ENCODE assay signal across 22 cellular contexts in the genomic region with DNA sequence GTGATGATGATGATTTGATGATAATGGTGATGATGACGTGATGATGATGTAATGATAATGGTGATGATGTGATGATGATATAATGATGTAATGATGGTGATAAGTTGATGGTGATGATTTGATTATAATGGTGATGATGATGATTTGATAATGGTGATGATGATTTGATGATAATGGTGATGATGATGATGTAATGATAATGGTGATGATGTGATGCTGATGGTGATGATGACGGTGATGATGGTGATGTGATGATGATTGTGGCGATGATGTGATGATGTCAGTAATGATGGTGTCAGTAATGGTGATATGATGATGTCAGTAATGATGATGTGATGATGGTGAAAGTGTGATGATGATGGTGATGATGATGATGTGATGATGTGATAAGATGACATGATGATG.
A peak's percentile ranks its signal among the peaks of the same experiment; 100 is the strongest.
DNase-seq lines count a peak whose midpoint lies in the region; ATAC-seq, FAIRE-seq and TF ChIP-seq lines count a peak whose summit lies in the region.
"Had no signal": no experiment of that assay in that cellular context is flagged by ENCODE, and none has a peak within 500 bp of the region (broad histone marks: within the 10 kb centered on the region; RNA-seq: fewer than 3 reads in every experiment).

No MANE protein-coding gene starts in this region.

- TF ChIP-seq POLR2A in HepG2 (IDR thresholded peaks at IDR 0.05; ENCODE audit: insufficient read depth in 1 of 2, low read depth in 2 of 2, low read length in 2 of 2): no peak
- TF ChIP-seq POLR2A in right lobe of liver (IDR thresholded peaks at IDR 0.05): no peak
- no peak for TF ChIP-seq POLR2A in stomach (IDR thresholded peaks at IDR 0.05)

- H3K79me2 ChIP-seq in HepG2 (ENCODE audit: insufficient read depth, low read length): no peaks in the 10 kb centered on the region
- no peaks in the 10 kb centered on the region for H3K79me2 ChIP-seq in astrocyte (ENCODE audit: insufficient read depth, low read length)

- no TSS peak for BruUV-seq in HepG2 (replicated peaks; lab: Mats Ljungman, UMichigan)

- intact Hi-C loops in HepG2 (cut with micrococcal nuclease; ENCODE audit: unreplicated experiment) (no loop called here), right lobe of liver (cut with DNase I) (no loop called here), stomach (cut with DNase I; ENCODE audit: low total_unique reads) (no loop called here)

- H3K4me1 ChIP-seq in HepG2 (ENCODE audit: insufficient read depth, low read length): no peaks in the 10 kb centered on the region
- H3K4me1 ChIP-seq in right lobe of liver: no peaks in the 10 kb centered on the region
- no peaks in the 10 kb centered on the region for H3K4me1 ChIP-seq in astrocyte (ENCODE audit: insufficient read depth, low read length)
- H3K4me1 ChIP-seq in stomach: no peaks in the 10 kb centered on the region
- H3K4me1 ChIP-seq: BLaER1, Caco-2, HAP-1 had no signal

- no peak for DNase-seq in HepG2 (ENCODE audit: low spot score)
- DNase-seq in right lobe of liver: no peak
- no peak for DNase-seq in astrocyte (ENCODE audit: low read depth)
- no peak for DNase-seq in bronchial epithelial cell (ENCODE audit: low read depth)
- DNase-seq in stomach: no peak
- no peak for DNase-seq in chondrocyte (ENCODE audit: low spot score)
- no peak for DNase-seq in HFFc6
- DNase-seq in NCI-H510A treated with DMSO at 0.1 percent for 48 hours (lab: John Stamatoyannopoulos, UW): no peak
- DNase-seq: Caco-2; CD4-positive, CD25-positive, alpha-beta regulatory T cell; CD8-positive, alpha-beta T cell; DMS153; DND-41 had no signal

- no peaks in the 10 kb centered on the region for H3K27me3 ChIP-seq in HepG2 (ENCODE audit: control insufficient read depth in 1 of 2, insufficient read depth in 2 of 2, low read length in 2 of 2)
- no peaks in the 10 kb centered on the region for H3K27me3 ChIP-seq in right lobe of liver
- H3K27me3 ChIP-seq in astrocyte (ENCODE audit: insufficient read depth, low read length): no peaks in the 10 kb centered on the region
- H3K27me3 ChIP-seq in bronchial epithelial cell (ENCODE audit: control insufficient read depth, insufficient read depth, low read length): no peaks in the 10 kb centered on the region
- peaks cover 0 to under 1% (median 0%) of the 10 kb centered on the region in 3 donors for H3K27me3 ChIP-seq in stomach
- H3K27me3 ChIP-seq: BLaER1 had no signal

- H3K9ac ChIP-seq in HepG2 (ENCODE audit: insufficient read depth, low read depth, low read length) (no peak overlapping the region), astrocyte (ENCODE audit: low read length) (no peak overlapping the region)
- H3K9ac ChIP-seq: BLaER1 had no signal

- TF ChIP-seq EP300 in HepG2 (IDR thresholded peaks at IDR 0.05; ENCODE audit: low read depth in 2 of 2, low read length in 2 of 2) (no peak), HepG2 (CRISPR knock-in tag; IDR thresholded peaks at IDR 0.05; ENCODE audit: borderline replicate concordance) (no peak), stomach (IDR thresholded peaks at IDR 0.05) (no peak)

- H3K36me3 ChIP-seq in HepG2 (replicated peaks in 1 of 2; ENCODE audit: control insufficient read depth in 1 of 2, insufficient read depth in 2 of 2, low read length in 2 of 2) (no peaks in the 10 kb centered on the region), right lobe of liver (no peaks in the 10 kb centered on the region), astrocyte (ENCODE audit: insufficient read depth, low read length) (no peaks in the 10 kb centered on the region), bronchial epithelial cell (ENCODE audit: control insufficient read depth, insufficient read depth, low read length) (no peaks in the 10 kb centered on the region), stomach (no peaks in the 10 kb centered on the region)
- H3K36me3 ChIP-seq: BLaER1, HAP-1 had no signal

- H3K27me3 Mint-ChIP-seq in astrocyte (ENCODE audit: low read depth, unreplicated experiment) (peaks cover 27% of the 10 kb centered on the region), chondrocyte (ENCODE audit: low read depth) (no peaks in the 10 kb centered on the region), HFFc6 (ENCODE audit: insufficient read depth) (peaks cover 2% of the 10 kb centered on the region; the same call in 1 of the 2 replicates)
- H3K27me3 Mint-ChIP-seq: B cell; CD4-positive, CD25-positive, alpha-beta regulatory T cell had no signal

- no peak for TF ChIP-seq CTCF in HepG2 (CRISPR knock-in tag; IDR thresholded peaks at IDR 0.05)
- TF ChIP-seq CTCF in right lobe of liver (IDR thresholded peaks at IDR 0.05): no peak
- no peak for TF ChIP-seq CTCF in astrocyte (IDR thresholded peaks at IDR 0.05; ENCODE audit: insufficient read depth, low read depth, low read length)
- no peak for TF ChIP-seq CTCF in bronchial epithelial cell (IDR thresholded peaks at IDR 0.05; ENCODE audit: insufficient read depth, low read length, severe bottlenecking)
- TF ChIP-seq CTCF in stomach (IDR thresholded peaks at IDR 0.05): no peak
- TF ChIP-seq CTCF in chondrocyte (IDR thresholded peaks at IDR 0.05): no peak
- TF ChIP-seq CTCF in HFFc6 (IDR thresholded peaks at IDR 0.05): no peak

- no peak overlapping the region for H3K4me3 Mint-ChIP-seq in astrocyte (ENCODE audit: unreplicated experiment)
- H3K4me3 Mint-ChIP-seq in chondrocyte (ENCODE audit: unreplicated experiment): no peak overlapping the region
- no peak overlapping the region for H3K4me3 Mint-ChIP-seq in HFFc6
- H3K4me3 Mint-ChIP-seq: B cell; CD4-positive, CD25-positive, alpha-beta regulatory T cell; CD8-positive, alpha-beta T cell; GM23338 had no signal

- FAIRE-seq in HepG2 (lab: Jason Lieb, UNC) (no peak), astrocyte (lab: Jason Lieb, UNC) (peak; percentile 34), bronchial epithelial cell (lab: Jason Lieb, UNC) (peak; percentile 92)
- FAIRE-seq: A204.1, G401.6, GM18507 had no signal

- H3K27ac ChIP-seq in HepG2 (ENCODE audit: extremely low read length, insufficient read depth, low read length) (no peak overlapping the region), right lobe of liver (no peak overlapping the region), astrocyte (ENCODE audit: low read depth, low read length) (no peak overlapping the region), stomach (no peak overlapping the region)
- H3K27ac ChIP-seq: 22Rv1, BLaER1, C4-2B had no signal

- H4K20me1 ChIP-seq in HepG2 (ENCODE audit: insufficient read depth, low read length) (no peaks in the 10 kb centered on the region), astrocyte (ENCODE audit: insufficient read depth, low read length) (no peaks in the 10 kb centered on the region)
- H4K20me1 ChIP-seq: BLaER1 had no signal

- H3K4me3 ChIP-seq in HepG2 (replicated peaks in 1 of 3; ENCODE audit: insufficient read depth in 1 of 3, low read depth in 2 of 3, low read length in 3 of 3): no peak overlapping the region
- H3K4me3 ChIP-seq in right lobe of liver: no peak overlapping the region
- no peak overlapping the region for H3K4me3 ChIP-seq in astrocyte (ENCODE audit: insufficient read depth, low read depth, low read length)
- H3K4me3 ChIP-seq in bronchial epithelial cell (ENCODE audit: low read depth, low read length): no peak overlapping the region
- no peak overlapping the region for H3K4me3 ChIP-seq in stomach
- H3K4me3 ChIP-seq: BLaER1, GM23338, HAP-1 had no signal

- ATAC-seq in HepG2: no peak
- ATAC-seq in right lobe of liver: no peak
- ATAC-seq: CD8-positive, alpha-beta T cell; GM23338 had no signal

- CTCF ChIA-PET in HepG2 (lab: Yijun Ruan, JAX; ENCODE audit: low intra/inter-chr PET ratio, low total read pairs): no interaction called here

- H2AFZ ChIP-seq in HepG2 (ENCODE audit: low read length) (no peak overlapping the region), astrocyte (ENCODE audit: low read depth, low read length) (no peak overlapping the region)
- H2AFZ ChIP-seq: GM23338 had no signal

- H3K4me1 Mint-ChIP-seq in astrocyte (ENCODE audit: low read depth, unreplicated experiment): no peaks in the 10 kb centered on the region
- no peaks in the 10 kb centered on the region for H3K4me1 Mint-ChIP-seq in chondrocyte (ENCODE audit: low read depth)
- H3K4me1 Mint-ChIP-seq in HFFc6 (ENCODE audit: low read depth): no peaks in the 10 kb centered on the region
- H3K4me1 Mint-ChIP-seq: B cell; CD4-positive, CD25-positive, alpha-beta regulatory T cell; GM23338 had no signal

- POLR2A ChIA-PET in HepG2 (lab: Yijun Ruan, JAX): no interaction called here

- H3K27ac Mint-ChIP-seq in astrocyte (ENCODE audit: unreplicated experiment) (no peak overlapping the region), chondrocyte (ENCODE audit: unreplicated experiment) (no peak overlapping the region), HFFc6 (no peak overlapping the region)
- H3K27ac Mint-ChIP-seq: B cell; CD4-positive, CD25-positive, alpha-beta regulatory T cell; CD8-positive, alpha-beta T cell; GM23338 had no signal

- H3K9me3 ChIP-seq in HepG2 (ENCODE audit: low read length) (no peaks in the 10 kb centered on the region), right lobe of liver (no peaks in the 10 kb centered on the region), astrocyte (ENCODE audit: insufficient read depth, low read depth, low read length) (peaks cover 11% of the 10 kb centered on the region), stomach (no peaks in the 10 kb centered on the region)
- H3K9me3 ChIP-seq: BLaER1, Caco-2, HAP-1 had no signal

- 9% methylated on average over 3 of the region's 3 CpGs for WGBS in HepG2 (ENCODE audit: low lambda C conversion rate)
- 58% methylated on average over 3 of the region's 3 CpGs for WGBS in right lobe of liver (ENCODE audit: insufficient coverage, low coverage, low lambda C conversion rate, missing lambda C conversion rate)
- 69 to 94% (median 78%) methylated on average over 3 of the region's 3 CpGs for WGBS in stomach, 5 donors

- in situ Hi-C loops in HepG2 (cut with HindIII; ENCODE audit: extremely low pct_ligation_motif_present, low pct_unique_long_range_greater_than_20kb): no loop called here

- no peak overlapping the region for H3K4me2 ChIP-seq in HepG2 (ENCODE audit: low read depth, low read length)
- no peak overlapping the region for H3K4me2 ChIP-seq in astrocyte (ENCODE audit: low read length)
- H3K4me2 ChIP-seq: BLaER1, GM23338 had no signal

- no peak for TF ChIP-seq RAD21 in HepG2 (CRISPR knock-in tag; IDR thresholded peaks at IDR 0.05)

- H3K36me3 Mint-ChIP-seq in astrocyte (ENCODE audit: low read depth, unreplicated experiment): no peaks in the 10 kb centered on the region
- no peaks in the 10 kb centered on the region for H3K36me3 Mint-ChIP-seq in chondrocyte (ENCODE audit: low read depth)
- no peaks in the 10 kb centered on the region; the same call in 1 of the 2 replicates for H3K36me3 Mint-ChIP-seq in HFFc6 (ENCODE audit: low read depth)
- H3K36me3 Mint-ChIP-seq: CD4-positive, CD25-positive, alpha-beta regulatory T cell; CD8-positive, alpha-beta T cell had no signal

- H3K9me3 Mint-ChIP-seq in astrocyte (ENCODE audit: unreplicated experiment) (no peaks in the 10 kb centered on the region), chondrocyte (ENCODE audit: low read depth) (no peaks in the 10 kb centered on the region), HFFc6 (peaks cover 20% of the 10 kb centered on the region)
- H3K9me3 Mint-ChIP-seq: CD8-positive, alpha-beta T cell; GM23338 had no signal

TF ChIP-seq in HepG2, 621 proteins besides CTCF, POLR2A, EP300 and RAD21 (continues in another document):
- TF ChIP-seq FOXP1 (IDR thresholded peaks at IDR 0.05): peak; percentile 28; the same call in 1 of the 2 replicates
- no peak for TF ChIP-seq FOXP1 (CRISPR knock-in tag; IDR thresholded peaks at IDR 0.05)
